ENCODE assay signal across 9 cellular contexts in genomic region chr19:4352701-4353121, GRCh38. TPM values are rescaled to one million over a fixed set of nuclear protein-coding genes. Genes with fewer than 3 reads are reported as not detected.
DNase-seq lines count a peak whose midpoint lies in the region; ATAC-seq, FAIRE-seq and TF ChIP-seq lines count a peak whose summit lies in the region.
"Had no signal": no experiment of that assay in that cellular context is flagged by ENCODE, and none has a peak within 500 bp of the region (broad histone marks: within the 10 kb centered on the region; RNA-seq: fewer than 3 reads in every experiment).

No MANE protein-coding gene starts in this region.

- DNase-seq in ELR (ENCODE audit: low read depth) (peak; percentile 80), NCI-H1092 (lab: John Stamatoyannopoulos, UW) (peak; percentile 33), dedifferentiated amniotic fluid mesenchymal stem cell (ENCODE audit: extremely low spot score) (peak; percentile 55), lung (ENCODE audit: low spot score) (no peak), H54 (ENCODE audit: insufficient read length, low spot score) (no peak)
- peak; percentile 55 to 63 for DNase-seq in stimulated activated naive CD8-positive, alpha-beta T cell treated with anti-CD3 and anti-CD28 coated beads, Interleukin-15, amount 100 ng/mL, for 72 hours
- no peak for DNase-seq in activated T-helper 2 cell treated with anti-CD3 and anti-CD28 coated beads, Interferon-gamma antibody, Interleukin-2, Interleukin-4, amounts not matched to agents 10 μg/mL and 5 μg/mL and 100 μg/mL, durations not matched to agents 14 hours and 24 hours and 36 hours (ENCODE audit: low spot score)

- TF ChIP-seq CTCF in VCaP (conservative IDR thresholded peaks at IDR 0.05) (peak; percentile 84), lung (IDR thresholded peaks at IDR 0.05; ENCODE audit: control extremely low read depth, extremely low read depth) (peak; percentile 51)

- ATAC-seq in lung (ENCODE audit: insufficient read depth, low FRiP score) = no peak
- ATAC-seq in stimulated activated naive CD8-positive, alpha-beta T cell treated with anti-CD3 and anti-CD28 coated beads, Interleukin-15, amount 100 ng/mL, for 72 hours = peak; percentile 63

- H3K27me3 Mint-ChIP-seq in stimulated activated naive CD8-positive, alpha-beta T cell treated with anti-CD3 and anti-CD28 coated beads, Interleukin-15, amount 100 ng/mL, for 72 hours = no peaks in the 10 kb centered on the region
- H3K27me3 Mint-ChIP-seq in activated T-helper 2 cell treated with anti-CD3 and anti-CD28 coated beads, Interferon-gamma antibody, Interleukin-2, Interleukin-4, amounts not matched to agents 10 μg/mL and 5 μg/mL and 100 μg/mL, durations not matched to agents 14 hours and 24 hours and 36 hours (ENCODE audit: low read depth) = no peaks in the 10 kb centered on the region

- peak overlapping the region in 1 of 2 donors; percentile 94 for H3K27ac Mint-ChIP-seq in stimulated activated naive CD8-positive, alpha-beta T cell treated with anti-CD3 and anti-CD28 coated beads, Interleukin-15, amount 100 ng/mL, for 72 hours
- no peak overlapping the region for H3K27ac Mint-ChIP-seq in activated T-helper 2 cell treated with anti-CD3 and anti-CD28 coated beads, Interferon-gamma antibody, Interleukin-2, Interleukin-4, amounts not matched to agents 10 μg/mL and 5 μg/mL and 100 μg/mL, durations not matched to agents 14 hours and 24 hours and 36 hours

- H3K27ac ChIP-seq in VCaP (no peak overlapping the region), lung (ENCODE audit: low read depth in 1 of 2, low read length in 1 of 2) (no peak overlapping the region)
- H3K27ac ChIP-seq: SK-N-MC had no signal

- no peak overlapping the region for H3K4me3 ChIP-seq in lung
- H3K4me3 ChIP-seq: SK-N-MC had no signal

- no peak for TF ChIP-seq POLR2A in H54 (IDR thresholded peaks at IDR 0.05; ENCODE audit: low read depth, low read length)

- H3K36me3 ChIP-seq in lung (ENCODE audit: control insufficient read depth in 2 of 2, insufficient read depth in 2 of 2, low read length in 2 of 2) = peaks cover 0 to 14% of the 10 kb centered on the region in 2 donors

- no peaks in the 10 kb centered on the region for H3K4me1 ChIP-seq in lung (ENCODE audit: control insufficient read depth in 2 of 2, insufficient read depth in 2 of 2, low read length in 2 of 2)

- no peaks in the 10 kb centered on the region for H3K9me3 ChIP-seq in lung (ENCODE audit: control insufficient read depth in 2 of 2, insufficient read depth in 1 of 2, low read length in 1 of 2)

- intact Hi-C loops in activated T-helper 2 cell treated with anti-CD3 and anti-CD28 coated beads, Interferon-gamma antibody, Interleukin-2, Interleukin-4, amounts not matched to agents 10 μg/mL and 5 μg/mL and 100 μg/mL, durations not matched to agents 14 hours and 24 hours and 36 hours (cut with micrococcal nuclease) = loop anchor here (1.0 kb wide), 1 partner anchor 85 kb away; no protein-coding TSS in a partner anchor

- peaks cover 15% of the 10 kb centered on the region for H3K36me3 Mint-ChIP-seq in activated T-helper 2 cell treated with anti-CD3 and anti-CD28 coated beads, Interferon-gamma antibody, Interleukin-2, Interleukin-4, amounts not matched to agents 10 μg/mL and 5 μg/mL and 100 μg/mL, durations not matched to agents 14 hours and 24 hours and 36 hours (ENCODE audit: low read depth)

- H3K4me1 Mint-ChIP-seq in stimulated activated naive CD8-positive, alpha-beta T cell treated with anti-CD3 and anti-CD28 coated beads, Interleukin-15, amount 100 ng/mL, for 72 hours = peaks cover 5% of the 10 kb centered on the region
- H3K4me1 Mint-ChIP-seq in activated T-helper 2 cell treated with anti-CD3 and anti-CD28 coated beads, Interferon-gamma antibody, Interleukin-2, Interleukin-4, amounts not matched to agents 10 μg/mL and 5 μg/mL and 100 μg/mL, durations not matched to agents 14 hours and 24 hours and 36 hours (ENCODE audit: low read depth) = no peaks in the 10 kb centered on the region

- FAIRE-seq in H54 (lab: Jason Lieb, UNC) = no peak

- 36 to 64% methylated on average over 5 to 9 of the region's 9 CpGs for WGBS in lung, 2 donors

- H3K4me3 Mint-ChIP-seq in stimulated activated naive CD8-positive, alpha-beta T cell treated with anti-CD3 and anti-CD28 coated beads, Interleukin-15, amount 100 ng/mL, for 72 hours = no peak overlapping the region
- H3K4me3 Mint-ChIP-seq in activated T-helper 2 cell treated with anti-CD3 and anti-CD28 coated beads, Interferon-gamma antibody, Interleukin-2, Interleukin-4, amounts not matched to agents 10 μg/mL and 5 μg/mL and 100 μg/mL, durations not matched to agents 14 hours and 24 hours and 36 hours (ENCODE audit: low read depth) = no peak overlapping the region

- no peaks in the 10 kb centered on the region for H3K9me3 Mint-ChIP-seq in stimulated activated naive CD8-positive, alpha-beta T cell treated with anti-CD3 and anti-CD28 coated beads, Interleukin-15, amount 100 ng/mL, for 72 hours
- H3K9me3 Mint-ChIP-seq in activated T-helper 2 cell treated with anti-CD3 and anti-CD28 coated beads, Interferon-gamma antibody, Interleukin-2, Interleukin-4, amounts not matched to agents 10 μg/mL and 5 μg/mL and 100 μg/mL, durations not matched to agents 14 hours and 24 hours and 36 hours = no peaks in the 10 kb centered on the region

- H3K27me3 ChIP-seq in lung (ENCODE audit: control insufficient read depth, insufficient read depth) = no peaks in the 10 kb centered on the region

RNA-seq across cellular contexts. Expression of gene MPND, which starts 9.3 kb away (rescaled TPM):
- 10 to 100 TPM in 1 of 2 donors, 1 to 10 TPM in 1; 9.1 to 30.5 TPM for total RNA-seq in lung
- 10 to 100 TPM; 18.7 to 32.3 TPM for polyA plus RNA-seq in lung
- 19.3 and 20.2 TPM in 2 replicates for total RNA-seq in activated T-helper 2 cell treated with anti-CD3 and anti-CD28 coated beads, Interferon-gamma antibody, Interleukin-2, Interleukin-4, amounts not matched to agents 10 μg/mL and 5 μg/mL and 100 μg/mL, durations not matched to agents 14 hours and 24 hours and 36 hours

RNA-seq across cellular contexts. Expression of gene STAP2, which starts 14.1 kb away (rescaled TPM):
- total RNA-seq in lung = 10 to 100 TPM; 24.4 to 30.0 TPM
- 10 to 100 TPM; 24.6 to 32.6 TPM for polyA plus RNA-seq in lung
- 15.4 and 17.1 TPM in 2 replicates for total RNA-seq in activated T-helper 2 cell treated with anti-CD3 and anti-CD28 coated beads, Interferon-gamma antibody, Interleukin-2, Interleukin-4, amounts not matched to agents 10 μg/mL and 5 μg/mL and 100 μg/mL, durations not matched to agents 14 hours and 24 hours and 36 hours

RNA-seq across cellular contexts. Expression of gene SH3GL1, which starts 47.6 kb away (rescaled TPM):
- total RNA-seq in lung = 10 to 100 TPM; 30.6 to 68.6 TPM
- polyA plus RNA-seq in lung = 10 to 100 TPM; 53.1 to 65.4 TPM
- 49.2 and 56.3 TPM in 2 replicates for total RNA-seq in activated T-helper 2 cell treated with anti-CD3 and anti-CD28 coated beads, Interferon-gamma antibody, Interleukin-2, Interleukin-4, amounts not matched to agents 10 μg/mL and 5 μg/mL and 100 μg/mL, durations not matched to agents 14 hours and 24 hours and 36 hours

RNA-seq across cellular contexts. Expression of gene FSD1, which starts 48.3 kb away (rescaled TPM):
- 1 to 10 TPM in 1 of 2 donors, under 1 TPM in 1; 0.34 to 1.1 TPM for total RNA-seq in lung
- under 1 TPM; 0.31 to 0.63 TPM for polyA plus RNA-seq in lung
- total RNA-seq in activated T-helper 2 cell treated with anti-CD3 and anti-CD28 coated beads, Interferon-gamma antibody, Interleukin-2, Interleukin-4, amounts not matched to agents 10 μg/mL and 5 μg/mL and 100 μg/mL, durations not matched to agents 14 hours and 24 hours and 36 hours = 26.8 and 32.8 TPM in 2 replicates

RNA-seq across cellular contexts. Expression of gene CHAF1A, which starts 49.7 kb away (rescaled TPM):
- total RNA-seq in lung = 10 to 100 TPM in 1 of 2 donors, 1 to 10 TPM in 1; 10.0 to 16.7 TPM
- polyA plus RNA-seq in lung = 1 to 10 TPM; 6.8 to 7.4 TPM
- total RNA-seq in activated T-helper 2 cell treated with anti-CD3 and anti-CD28 coated beads, Interferon-gamma antibody, Interleukin-2, Interleukin-4, amounts not matched to agents 10 μg/mL and 5 μg/mL and 100 μg/mL, durations not matched to agents 14 hours and 24 hours and 36 hours = 81.9 and 87.8 TPM in 2 replicates

Comparison
In these comparisons a context has a peak if more than half of its experiments do, and no peak if none do; other contexts are left out.
1. DNase-seq: peak in ELR (single experiment), NCI-H1092 (single experiment), dedifferentiated amniotic fluid mesenchymal stem cell (single experiment) and stimulated activated naive CD8-positive, alpha-beta T cell treated with anti-CD3 and anti-CD28 coated beads, Interleukin-15, amount 100 ng/mL, for 72 hours (2 of 2); none in lung (single experiment), activated T-helper 2 cell treated with anti-CD3 and anti-CD28 coated beads, Interferon-gamma antibody, Interleukin-2, Interleukin-4, amounts not matched to agents 10 μg/mL and 5 μg/mL and 100 μg/mL, durations not matched to agents 14 hours and 24 hours and 36 hours (single experiment) and H54 (single experiment).